In the genomic region with DNA sequence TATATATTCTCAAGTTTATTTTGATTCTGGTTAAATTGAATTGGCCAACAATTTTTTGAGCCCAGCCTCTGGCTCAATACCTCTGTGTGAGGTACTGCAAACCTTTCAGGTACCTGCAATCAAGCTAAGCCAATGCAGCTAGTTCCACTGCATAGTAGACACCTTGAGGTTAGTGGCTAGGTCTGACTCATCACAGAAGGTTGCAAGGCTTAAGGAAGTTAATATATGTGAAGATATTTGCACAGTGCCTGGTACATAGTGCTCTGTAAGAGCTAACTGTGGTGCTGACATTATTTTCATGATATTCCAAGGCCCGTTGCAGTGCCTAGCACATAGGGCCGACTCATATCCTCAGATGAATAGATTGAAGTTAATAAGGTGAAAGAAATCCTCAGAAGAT, we compare ENCODE assay signal across 16 cellular contexts.
A peak's percentile ranks its signal among the peaks of the same experiment; 100 is the strongest.
DNase-seq lines count a peak whose midpoint lies in the region; ATAC-seq and TF ChIP-seq lines count a peak whose summit lies in the region.
"Had no signal": no experiment of that assay in that cellular context is flagged by ENCODE, and none has a peak within 500 bp of the region (broad histone marks: within the 10 kb centered on the region; RNA-seq: fewer than 3 reads in every experiment).

No MANE protein-coding gene starts in this region.

- H3K9me3 ChIP-seq in RWPE2 (ENCODE audit: severe bottlenecking) (no peaks in the 10 kb centered on the region), heart left ventricle (peaks cover 0 to 7% (median 0%) of the 10 kb centered on the region in 12 donors)
- H3K9me3 ChIP-seq: SJSA1 had no signal

- no peak overlapping the region for H3K27ac ChIP-seq in RWPE2 (ENCODE audit: poor library complexity, severe bottlenecking)
- H3K27ac ChIP-seq in foreskin keratinocyte, result no peak overlapping the region
- H3K27ac ChIP-seq in heart left ventricle, result no peak overlapping the region
- H3K27ac ChIP-seq: SJSA1 had no signal

- intact Hi-C loops in heart left ventricle (cut with DNase I), result loop anchor here in 1 of 10 donors (10.0 kb wide), 1 partner anchor 777 kb away; no protein-coding TSS in a partner anchor

- H3K36me3 ChIP-seq in RWPE2 (ENCODE audit: low read depth), result no peaks in the 10 kb centered on the region
- H3K36me3 ChIP-seq in heart left ventricle, result no peaks in the 10 kb centered on the region
- H3K36me3 ChIP-seq: SJSA1 had no signal

- WGBS in heart left ventricle, 4 donors, result 67 to 80% (median 73%) methylated on average over 2 of the region's 2 CpGs

- no peak for TF ChIP-seq CTCF in RWPE2 (IDR thresholded peaks at IDR 0.05; ENCODE audit: poor library complexity, severe bottlenecking)
- TF ChIP-seq CTCF in foreskin keratinocyte (conservative IDR thresholded peaks at IDR 0.05), result no peak
- TF ChIP-seq CTCF in heart left ventricle (IDR thresholded peaks at IDR 0.05), result no peak
- TF ChIP-seq CTCF in GM10266 (IDR thresholded peaks at IDR 0.05; ENCODE audit: control insufficient read depth, insufficient read depth, low read depth, missing control alignments), result no peak

- H3K4me3 ChIP-seq in RWPE2 (ENCODE audit: severe bottlenecking) (no peak overlapping the region), heart left ventricle (no peak overlapping the region)
- H3K4me3 ChIP-seq: GM23338, SJSA1 had no signal

- H3K27me3 ChIP-seq in RWPE2 (ENCODE audit: insufficient read depth, poor library complexity, severe bottlenecking), result peaks cover 2% of the 10 kb centered on the region
- H3K27me3 ChIP-seq in foreskin keratinocyte, result peaks cover 6% of the 10 kb centered on the region
- H3K27me3 ChIP-seq in heart left ventricle, result peaks cover 0 to 7% (median 0%) of the 10 kb centered on the region in 9 donors

- DNase-seq in Daoy (ENCODE audit: low read depth), result peak; percentile 29
- no peak for DNase-seq in RWPE2 (ENCODE audit: low spot score)
- DNase-seq in foreskin keratinocyte, result peak; percentile 69 to 83
- peak; percentile 75 for DNase-seq in renal cortical epithelial cell (ENCODE audit: low read depth)
- no peak for DNase-seq in heart left ventricle
- DNase-seq in GM10266 (ENCODE audit: extremely low spot score), result no peak
- DNase-seq: CD4-positive, alpha-beta memory T cell; DMS79; GDM1; NCI-H1417 treated with DMSO at 0.1 percent for 48 hours; NCI-H2029; NCI-H510A treated with DMSO at 0.1 percent for 48 hours; RPMI8226 had no signal

- peak; percentile 98 for ATAC-seq in RWPE2 (ENCODE audit: low read depth)
- peak; percentile 97 for ATAC-seq in foreskin keratinocyte
- ATAC-seq in heart left ventricle, result no peak
- no peak for ATAC-seq in HG03135 (IDR thresholded peaks at IDR 0.05; ENCODE audit: unreplicated experiment)
- ATAC-seq: GM23338 had no signal

- TF ChIP-seq POLR2A in heart left ventricle (IDR thresholded peaks at IDR 0.05), result no peak

- no peaks in the 10 kb centered on the region for H3K4me1 ChIP-seq in RWPE2 (ENCODE audit: insufficient read depth, poor library complexity, severe bottlenecking)
- H3K4me1 ChIP-seq in foreskin keratinocyte, result peaks cover 7% of the 10 kb centered on the region
- H3K4me1 ChIP-seq in heart left ventricle, result no peaks in the 10 kb centered on the region
- H3K4me1 ChIP-seq: SJSA1 had no signal

Comparison
In these comparisons a context has a peak if more than half of its experiments do, and no peak if none do; other contexts are left out.
1. DNase-seq: peak in Daoy (single experiment), foreskin keratinocyte (2 of 2) and renal cortical epithelial cell (single experiment); none in RWPE2 (single experiment), heart left ventricle (0 of 5) and GM10266 (single experiment).
2. ATAC-seq: peak in RWPE2 (single experiment) and foreskin keratinocyte (single experiment); none in heart left ventricle (0 of 4) and HG03135 (single experiment).